ENCODE assay signal across 15 cellular contexts in the genomic region with DNA sequence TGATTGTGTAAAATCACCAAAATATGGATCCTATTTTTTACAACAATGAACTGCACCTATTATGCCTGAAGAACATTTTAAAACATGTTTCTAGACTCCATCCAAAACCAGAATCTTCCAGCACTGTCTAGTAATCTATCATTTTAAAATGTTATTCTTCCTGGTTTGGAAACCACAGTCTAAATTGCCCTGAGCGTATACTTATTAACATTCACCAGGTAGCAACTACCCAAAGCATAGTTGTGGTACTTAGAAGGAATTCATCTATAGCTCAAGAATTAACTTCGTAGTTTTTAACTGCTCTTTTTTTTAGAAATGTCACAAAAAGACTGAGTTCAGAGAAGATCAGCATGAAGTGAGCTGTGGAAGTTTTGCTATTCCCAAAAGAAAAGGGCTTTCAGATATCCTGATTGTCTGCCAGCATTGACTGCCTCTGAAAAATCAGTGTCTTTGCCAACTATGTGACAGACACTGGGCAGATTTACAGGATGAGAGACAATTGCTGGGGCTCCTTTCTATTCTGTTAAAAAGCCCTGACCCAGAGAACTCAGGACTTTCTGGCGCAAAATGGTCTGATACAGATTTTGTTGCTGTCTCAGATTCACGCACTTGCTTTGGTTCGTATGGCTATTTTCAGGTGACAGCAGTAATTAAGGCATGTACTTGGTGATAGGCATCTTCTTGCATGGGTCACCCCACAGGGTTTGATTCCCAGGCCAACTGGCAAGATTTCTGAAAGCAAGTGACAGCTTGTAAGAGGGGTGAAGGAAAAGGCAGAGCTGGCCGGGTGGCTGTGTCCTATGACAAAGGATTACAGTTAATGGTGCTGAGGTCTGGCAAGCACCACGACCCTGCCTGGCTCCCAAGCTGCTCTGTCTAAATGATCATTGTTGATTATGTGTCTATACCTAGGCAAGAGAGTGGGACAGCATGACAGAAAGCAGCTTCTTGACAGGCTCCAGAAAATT.
A peak's percentile ranks its signal among the peaks of the same experiment; 100 is the strongest.
DNase-seq lines count a peak whose midpoint lies in the region; ATAC-seq and TF ChIP-seq lines count a peak whose summit lies in the region.
"Had no signal": no experiment of that assay in that cellular context is flagged by ENCODE, and none has a peak within 500 bp of the region (broad histone marks: within the 10 kb centered on the region; RNA-seq: fewer than 3 reads in every experiment).

No MANE protein-coding gene starts in this region.

- peaks cover 13% of the 10 kb centered on the region; the same call in 1 of the 2 replicates for H3F3A ChIP-seq in GM23248 (ENCODE audit: insufficient read depth)

- no peak overlapping the region for H3K27ac ChIP-seq in GM23248
- H3K27ac ChIP-seq: neutrophil had no signal

- H2AFZ ChIP-seq in GM23248 = peak overlapping the region; percentile 0

- DNase-seq in GM23248 = no peak
- peak; percentile 93 for DNase-seq in cerebellar cortex (ENCODE audit: low spot score)
- DNase-seq in islet precursor cell = peak; percentile 78
- peak; percentile 83 for DNase-seq in retinal pigment epithelial cell (ENCODE audit: low read depth)
- no peak for DNase-seq in RKO (ENCODE audit: low spot score)
- DNase-seq in natural killer cell treated with Interleukin-12 subunit alpha and Interleukin-12 subunit beta and Interleukin-15 and Interleukin-18, amount 100 ng/mL, for 72 hours (ENCODE audit: low spot score) = no peak
- DNase-seq in SIG-M5 (lab: John Stamatoyannopoulos, UW) = no peak
- DNase-seq: activated CD4-positive, alpha-beta T cell treated with anti-CD3 and anti-CD28 coated beads for 48 hours; activated gamma-delta T cell treated with Interleukin-2 at 50 U/mL for 16 hours; AML-193; effector CD4-positive, alpha-beta T cell; NCI-H524; stimulated activated CD4-positive, alpha-beta T cell treated with anti-CD3 and anti-CD28 coated beads, Interleukin-4, amount 100 ng/mL, for 24 hours had no signal

- no peaks in the 10 kb centered on the region for H3K79me2 ChIP-seq in GM23248 (ENCODE audit: insufficient read depth)

- no peak for ATAC-seq in GM21360 (IDR thresholded peaks at IDR 0.05; ENCODE audit: unreplicated experiment)
- no peak for ATAC-seq in natural killer cell treated with Interleukin-12 subunit alpha and Interleukin-12 subunit beta and Interleukin-15 and Interleukin-18, amount 100 ng/mL, for 72 hours

- no peaks in the 10 kb centered on the region for H3K27me3 ChIP-seq in GM23248 (replicated peaks; ENCODE audit: insufficient read depth)
- H3K27me3 ChIP-seq: neutrophil had no signal

- no peak overlapping the region for H3K4me3 Mint-ChIP-seq in natural killer cell treated with Interleukin-12 subunit alpha and Interleukin-12 subunit beta and Interleukin-15 and Interleukin-18, amount 100 ng/mL, for 72 hours

- in situ Hi-C loops in GM23248 (cut with MboI) = no loop called here

- no peak overlapping the region for H3K4me2 ChIP-seq in GM23248 (ENCODE audit: unreplicated experiment)

- peak overlapping the region in 1 of 2 donors; percentile 20 for H3K27ac Mint-ChIP-seq in natural killer cell treated with Interleukin-12 subunit alpha and Interleukin-12 subunit beta and Interleukin-15 and Interleukin-18, amount 100 ng/mL, for 72 hours

- no peak overlapping the region for H3K4me3 ChIP-seq in GM23248
- no peak overlapping the region for H3K4me3 ChIP-seq in retinal pigment epithelial cell (ENCODE audit: low read length)

- no peaks in the 10 kb centered on the region for H3K9me2 ChIP-seq in GM23248 (ENCODE audit: insufficient read depth)

- TF ChIP-seq CTCF in retinal pigment epithelial cell (conservative IDR thresholded peaks at IDR 0.05; ENCODE audit: low read depth, low read length) = no peak

- WGBS in GM23248 (ENCODE audit: low coverage in 1 of 2, low lambda C conversion rate in 2 of 2, missing lambda C conversion rate in 2 of 2), 2 experiments = 49 to 50% methylated on average over 7 of the region's 7 CpGs

- no peaks in the 10 kb centered on the region for H3K36me3 ChIP-seq in GM23248 (ENCODE audit: low read depth)
- H3K36me3 ChIP-seq: neutrophil had no signal

- H3K36me3 Mint-ChIP-seq in natural killer cell treated with Interleukin-12 subunit alpha and Interleukin-12 subunit beta and Interleukin-15 and Interleukin-18, amount 100 ng/mL, for 72 hours = no peaks in the 10 kb centered on the region

- no peak overlapping the region for H3K9ac ChIP-seq in GM23248

- H3K9me3 ChIP-seq in GM23248 (ENCODE audit: low read depth) = no peaks in the 10 kb centered on the region
- H3K9me3 ChIP-seq: neutrophil had no signal

- peaks cover 17 to 18% of the 10 kb centered on the region in 2 donors for H3K4me1 Mint-ChIP-seq in natural killer cell treated with Interleukin-12 subunit alpha and Interleukin-12 subunit beta and Interleukin-15 and Interleukin-18, amount 100 ng/mL, for 72 hours (ENCODE audit: low read depth in 2 of 2)

- peaks cover 3 to 12% of the 10 kb centered on the region in 2 donors for H3K27me3 Mint-ChIP-seq in natural killer cell treated with Interleukin-12 subunit alpha and Interleukin-12 subunit beta and Interleukin-15 and Interleukin-18, amount 100 ng/mL, for 72 hours

- peaks cover 21% of the 10 kb centered on the region for H3K4me1 ChIP-seq in GM23248 (ENCODE audit: insufficient read depth)

- H3K9me3 Mint-ChIP-seq in natural killer cell treated with Interleukin-12 subunit alpha and Interleukin-12 subunit beta and Interleukin-15 and Interleukin-18, amount 100 ng/mL, for 72 hours = no peaks in the 10 kb centered on the region

- H4K20me1 ChIP-seq in GM23248 (ENCODE audit: insufficient read depth) = no peaks in the 10 kb centered on the region

Comparison
In these comparisons a context has a peak if more than half of its experiments do, and no peak if none do; other contexts are left out.
1. DNase-seq: peak in cerebellar cortex (single experiment), islet precursor cell (single experiment) and retinal pigment epithelial cell (single experiment); none in GM23248 (single experiment), RKO (single experiment), natural killer cell treated with Interleukin-12 subunit alpha and Interleukin-12 subunit beta and Interleukin-15 and Interleukin-18, amount 100 ng/mL, for 72 hours (single experiment) and SIG-M5 (single experiment).